9 cellular contexts compared by ENCODE assay signal in genomic region chrX:21932277-21932996, GRCh38. TPM values are rescaled to one million over a fixed set of nuclear protein-coding genes. Genes with fewer than 3 reads are reported as not detected.
DNase-seq lines count a peak whose midpoint lies in the region; ATAC-seq and TF ChIP-seq lines count a peak whose summit lies in the region.
"Had no signal": no experiment of that assay in that cellular context is flagged by ENCODE, and none has a peak within 500 bp of the region (broad histone marks: within the 10 kb centered on the region; RNA-seq: fewer than 3 reads in every experiment).

No MANE protein-coding gene starts in this region.

- no peaks in the 10 kb centered on the region for H3K9me3 ChIP-seq in body of pancreas

- peak overlapping the region; percentile 96 for H3K27ac Mint-ChIP-seq in mesothelial cell of epicardium

- H3K27me3 ChIP-seq in body of pancreas = no peaks in the 10 kb centered on the region

- no peaks in the 10 kb centered on the region for H3K4me1 ChIP-seq in body of pancreas

- H3K9me3 Mint-ChIP-seq in mesothelial cell of epicardium = peaks cover 8% of the 10 kb centered on the region

- TF ChIP-seq CTCF in AG09319 (IDR thresholded peaks at IDR 0.05; ENCODE audit: low read depth, low read length) (no peak), body of pancreas (IDR thresholded peaks at IDR 0.05) (no peak), mesothelial cell of epicardium (IDR thresholded peaks at IDR 0.05; ENCODE audit: unreplicated experiment) (no peak)

- no peak for TF ChIP-seq POLR2A in body of pancreas (IDR thresholded peaks at IDR 0.05)

- WGBS in body of pancreas, 2 donors = 75 to 87% methylated on average over 10 of the region's 10 CpGs

- no peak overlapping the region for H3K4me3 ChIP-seq in body of pancreas

- DNase-seq in AG09319 (ENCODE audit: extremely low read depth, low read depth) (peak; percentile 57), HT1080 (ENCODE audit: low read depth) (peak; percentile 86), body of pancreas (peak in 3 of 4 donors; percentile 21 to 36 (median 30)), mesothelial cell of epicardium (ENCODE audit: low spot score in 2 of 2, unreplicated experiment in 2 of 2) (no peak), NCI-H187 (lab: John Stamatoyannopoulos, UW) (no peak), putamen (ENCODE audit: low spot score) (no peak), NCI-H1417 (lab: John Stamatoyannopoulos, UW) (no peak)
- DNase-seq: activated CD8-positive, alpha-beta memory T cell treated with anti-CD3 and anti-CD28 coated beads, Interleukin-2, amount 50 U/mL, for 4 hours had no signal

- peak overlapping the region in 1 of 4 donors; percentile 41 for H3K27ac ChIP-seq in body of pancreas

- H3K4me1 Mint-ChIP-seq in mesothelial cell of epicardium = peaks cover 15% of the 10 kb centered on the region

- no peaks in the 10 kb centered on the region for H3K36me3 Mint-ChIP-seq in mesothelial cell of epicardium

- no peak overlapping the region for H3K4me3 Mint-ChIP-seq in mesothelial cell of epicardium

- H3K36me3 ChIP-seq in body of pancreas (replicated peaks in 1 of 2; ENCODE audit: insufficient read depth in 1 of 2, low read depth in 2 of 2) = no peaks in the 10 kb centered on the region

- no peak for ATAC-seq in body of pancreas
- ATAC-seq in HG02970 (IDR thresholded peaks at IDR 0.05; ENCODE audit: low FRiP score, unreplicated experiment) = no peak

- H3K27me3 Mint-ChIP-seq in mesothelial cell of epicardium (ENCODE audit: low read depth) = no peaks in the 10 kb centered on the region

- intact Hi-C loops in body of pancreas (cut with DNase I) = no loop called here

RNA-seq across cellular contexts. Expression of gene SMS, which starts 8.1 kb away (rescaled TPM):
- 325 and 334 TPM in 2 replicates for total RNA-seq in HT1080 (2014; rRNA removed; shearing (Covaris generic))
- 344 and 378 TPM in 2 replicates for polyA plus RNA-seq in HT1080 (2015; cell fraction: cytosol; rRNA removed)
- polyA plus RNA-seq in HT1080 (2015; cell fraction: nucleus; rRNA removed) = 147 and 154 TPM in 2 replicates
- total RNA-seq in body of pancreas (10 to 100 TPM; 13.5 to 20.5 TPM), mesothelial cell of epicardium (172 to 176 TPM (median 174 TPM) in 3 replicates)

Comparison
In these comparisons a context has a peak if more than half of its experiments do, and no peak if none do; other contexts are left out.
1. DNase-seq: peak in AG09319 (single experiment), HT1080 (single experiment) and body of pancreas (3 of 4); none in mesothelial cell of epicardium (0 of 2), NCI-H187 (0 of 2), putamen (single experiment) and NCI-H1417 (0 of 3).